13 cellular contexts compared by ENCODE assay signal in the genomic region with DNA sequence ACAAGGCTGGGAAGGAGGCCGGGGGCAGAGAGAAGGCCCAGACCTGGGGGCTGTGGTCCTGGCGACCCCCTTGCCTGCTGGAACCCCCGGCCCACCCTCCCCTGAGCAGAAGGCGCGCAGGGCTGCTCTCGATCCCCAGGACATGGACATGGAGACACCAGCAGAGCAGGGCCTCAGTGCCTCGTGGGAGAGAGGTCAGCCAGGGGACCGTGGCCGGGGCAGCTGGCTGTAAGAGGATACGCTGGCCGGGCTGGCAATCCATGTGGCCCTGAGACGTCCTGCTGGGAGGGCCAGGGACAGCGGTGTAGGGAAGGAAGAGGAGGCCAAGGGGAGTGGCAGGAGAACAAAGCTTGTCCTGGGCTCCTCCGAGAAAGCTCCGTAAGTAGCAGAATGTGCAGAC.
DNase-seq lines count a peak whose midpoint lies in the region; ATAC-seq and TF ChIP-seq lines count a peak whose summit lies in the region.
"Had no signal": no experiment of that assay in that cellular context is flagged by ENCODE, and none has a peak within 500 bp of the region (broad histone marks: within the 10 kb centered on the region; RNA-seq: fewer than 3 reads in every experiment).

No MANE protein-coding gene starts in this region.

- H3K4me3 Mint-ChIP-seq in activated T-cell treated with anti-CD3 and anti-CD28 coated beads, Interleukin-2, amount 50 U/mL, for 24 hours: no peak overlapping the region

- H3K4me3 ChIP-seq in ascending aorta: peak overlapping the region in 1 of 2 donors; percentile 44
- H3K4me3 ChIP-seq in stomach smooth muscle (ENCODE audit: low read length in 2 of 2): peak overlapping the region in 1 of 2 donors; percentile 22
- H3K4me3 ChIP-seq: Peyer's patch had no signal

- H3K4me1 ChIP-seq in ascending aorta (peaks cover 8 to 44% of the 10 kb centered on the region in 2 donors), stomach smooth muscle (ENCODE audit: control insufficient read depth, insufficient read depth, low read length) (peaks cover 81% of the 10 kb centered on the region)

- intact Hi-C loops in ascending aorta (cut with DNase I): loop anchor here (2.0 kb wide), 1 partner anchor 27 kb away; no protein-coding TSS in a partner anchor
- intact Hi-C loops in left cardiac atrium (cut with DNase I): loop anchor here in 1 of 2 donors (10.0 kb wide), 1 partner anchor 139 kb away; no protein-coding TSS in a partner anchor

- H3K9me3 ChIP-seq in ascending aorta: no peaks in the 10 kb centered on the region
- no peaks in the 10 kb centered on the region for H3K9me3 ChIP-seq in stomach smooth muscle (ENCODE audit: control insufficient read depth in 2 of 2, low read length in 2 of 2)
- H3K9me3 ChIP-seq: Peyer's patch had no signal

- no peaks in the 10 kb centered on the region for H3K27me3 Mint-ChIP-seq in activated T-cell treated with anti-CD3 and anti-CD28 coated beads, Interleukin-2, amount 50 U/mL, for 24 hours

- no peaks in the 10 kb centered on the region for H3K4me1 Mint-ChIP-seq in activated T-cell treated with anti-CD3 and anti-CD28 coated beads, Interleukin-2, amount 50 U/mL, for 24 hours (ENCODE audit: low read depth)

- H3K27ac ChIP-seq in ascending aorta (peak overlapping the region; percentile 74 to 90), stomach smooth muscle (ENCODE audit: low read length) (peak overlapping the region; percentile 93), RWPE1 (no peak overlapping the region)

- no peaks in the 10 kb centered on the region for H3K27me3 ChIP-seq in ascending aorta
- H3K27me3 ChIP-seq in stomach smooth muscle (ENCODE audit: control insufficient read depth in 1 of 2, insufficient read depth in 2 of 2, low read length in 2 of 2): no peaks in the 10 kb centered on the region
- H3K27me3 ChIP-seq: Peyer's patch had no signal

- TF ChIP-seq CTCF in ascending aorta (IDR thresholded peaks at IDR 0.05) (no peak), RWPE1 (conservative IDR thresholded peaks at IDR 0.05; ENCODE audit: low read depth) (no peak)

- DNase-seq in ascending aorta (ENCODE audit: low spot score in 2 of 2): no peak
- DNase-seq in left cardiac atrium: no peak
- DNase-seq in myocyte (ENCODE audit: low read depth): peak; percentile 90
- DNase-seq in activated T-cell treated with anti-CD3 and anti-CD28 coated beads, Interleukin-2, amount 50 U/mL, for 24 hours: no peak
- DNase-seq in RWPE1 (ENCODE audit: low spot score): no peak
- DNase-seq in NCI-H2171 (lab: John Stamatoyannopoulos, UW): no peak
- DNase-seq: activated gamma-delta T cell treated with Interleukin-2 at 50 U/mL for 16 hours; AML-193; NCI-H2029 treated with DMSO at 0.1 percent for 48 hours; Peyer's patch; stimulated activated CD4-positive, alpha-beta T cell treated with anti-CD3 and anti-CD28 coated beads, Interleukin-4, amount 100 ng/mL, for 24 hours had no signal

- no peak overlapping the region for H3K9ac ChIP-seq in stomach smooth muscle (ENCODE audit: low read length in 2 of 2)

- H3K36me3 ChIP-seq in ascending aorta: peaks cover 16 to 22% of the 10 kb centered on the region in 2 donors
- H3K36me3 ChIP-seq in stomach smooth muscle (ENCODE audit: control insufficient read depth in 2 of 2, insufficient read depth in 2 of 2, low read length in 2 of 2): peaks cover 3 to 4% of the 10 kb centered on the region in 2 donors

- CTCF ChIA-PET in RWPE1 (lab: Yijun Ruan, JAX): interaction anchor here (0.5 kb wide), 1 partner anchor 20 kb away, joined by 3 read pairs; no protein-coding TSS in a partner anchor

- POLR2A ChIA-PET in RWPE1 (lab: Yijun Ruan, JAX; ENCODE audit: low non-redundant PET): no interaction called here

- H3K27ac Mint-ChIP-seq in activated T-cell treated with anti-CD3 and anti-CD28 coated beads, Interleukin-2, amount 50 U/mL, for 24 hours: no peak overlapping the region

- ATAC-seq in left cardiac atrium (peak; percentile 44 to 55), HG02973 (IDR thresholded peaks at IDR 0.05; ENCODE audit: unreplicated experiment) (no peak)

- H3K36me3 Mint-ChIP-seq in activated T-cell treated with anti-CD3 and anti-CD28 coated beads, Interleukin-2, amount 50 U/mL, for 24 hours (ENCODE audit: low read depth): peaks cover 6% of the 10 kb centered on the region

- no peaks in the 10 kb centered on the region for H3K9me3 Mint-ChIP-seq in activated T-cell treated with anti-CD3 and anti-CD28 coated beads, Interleukin-2, amount 50 U/mL, for 24 hours
